14 cellular contexts compared by ENCODE assay signal in the genomic region with DNA sequence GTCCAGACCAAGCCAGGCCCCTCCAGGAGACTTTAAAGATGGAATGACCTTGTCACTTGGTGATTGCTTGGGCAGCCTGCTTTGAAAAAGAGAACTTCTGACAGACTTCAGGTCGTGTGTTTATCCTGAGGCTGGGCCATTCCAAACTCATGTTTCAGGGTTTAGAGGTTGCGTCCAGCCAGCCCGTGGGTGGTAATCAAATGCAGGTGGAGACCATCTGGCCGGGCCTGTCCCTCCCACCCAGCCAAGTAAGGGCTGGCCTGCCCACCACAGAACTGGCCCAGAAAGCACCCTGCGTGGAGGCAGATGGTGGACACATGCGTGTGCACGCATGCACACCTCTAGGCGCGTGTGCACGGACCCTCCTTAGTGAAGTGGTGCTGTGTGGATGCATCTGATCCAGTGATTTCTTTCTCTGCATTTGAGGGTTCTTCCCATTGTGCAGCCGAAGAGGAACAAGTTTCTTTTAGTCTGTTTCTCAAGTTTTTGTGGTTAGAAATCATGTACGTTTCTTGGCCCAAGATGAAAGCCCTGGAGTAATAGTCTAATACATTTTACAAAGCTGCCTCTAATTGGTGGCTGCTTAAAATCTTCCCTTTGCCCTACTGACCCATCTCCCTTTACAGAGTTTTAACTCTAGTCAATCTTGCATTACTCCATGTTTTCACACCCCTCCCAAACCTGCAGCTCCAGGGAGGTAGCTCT. TPM values are rescaled to one million over a fixed set of nuclear protein-coding genes. Genes with fewer than 3 reads are reported as not detected.
DNase-seq lines count a peak whose midpoint lies in the region; ATAC-seq lines count a peak whose summit lies in the region.
"Had no signal": no experiment of that assay in that cellular context is flagged by ENCODE, and none has a peak within 500 bp of the region (broad histone marks: within the 10 kb centered on the region; RNA-seq: fewer than 3 reads in every experiment).

No MANE protein-coding gene starts in this region.

- peak; percentile 39 for ATAC-seq in sciatic nerve
- ATAC-seq: A549, PC-3 had no signal

- no peaks in the 10 kb centered on the region for H3K27me3 Mint-ChIP-seq in dendritic cell treated with granulocyte-macrophage colony-stimulating factor and Interleukin-4, amounts not matched to agents 40 ng/mL and 50 ng/mL, for 4 days

- H3K4me1 Mint-ChIP-seq in dendritic cell treated with granulocyte-macrophage colony-stimulating factor and Interleukin-4, amounts not matched to agents 40 ng/mL and 50 ng/mL, for 4 days (ENCODE audit: low read depth): peaks cover 45% of the 10 kb centered on the region

- H3K4me3 Mint-ChIP-seq in dendritic cell treated with granulocyte-macrophage colony-stimulating factor and Interleukin-4, amounts not matched to agents 40 ng/mL and 50 ng/mL, for 4 days: no peak overlapping the region

- peaks cover 47% of the 10 kb centered on the region for H3K36me3 Mint-ChIP-seq in dendritic cell treated with granulocyte-macrophage colony-stimulating factor and Interleukin-4, amounts not matched to agents 40 ng/mL and 50 ng/mL, for 4 days (ENCODE audit: low read depth)

- H3K9me3 Mint-ChIP-seq in dendritic cell treated with granulocyte-macrophage colony-stimulating factor and Interleukin-4, amounts not matched to agents 40 ng/mL and 50 ng/mL, for 4 days: no peaks in the 10 kb centered on the region

- intact Hi-C loops in dendritic cell treated with granulocyte-macrophage colony-stimulating factor and Interleukin-4, amounts not matched to agents 40 ng/mL and 50 ng/mL, for 4 days (cut with micrococcal nuclease): no loop called here
- intact Hi-C loops in sciatic nerve (cut with DNase I): no loop called here

- H3K27ac Mint-ChIP-seq in dendritic cell treated with granulocyte-macrophage colony-stimulating factor and Interleukin-4, amounts not matched to agents 40 ng/mL and 50 ng/mL, for 4 days: peak overlapping the region; percentile 63

- peak; percentile 42 for DNase-seq in SIG-M5 treated with dmso at 0.1 percent for 504 hours (lab: John Stamatoyannopoulos, UW; ENCODE audit: unreplicated experiment)
- no peak for DNase-seq in SIG-M5 (lab: John Stamatoyannopoulos, UW)
- peak; percentile 71 for DNase-seq in NOMO-1 treated with DMSO at 0.1 percent for 48 hours (lab: John Stamatoyannopoulos, UW; ENCODE audit: unreplicated experiment)
- no peak for DNase-seq in sciatic nerve (ENCODE audit: low spot score)
- no peak for DNase-seq in COLO668 (lab: John Stamatoyannopoulos, UW; ENCODE audit: unreplicated experiment)
- no peak for DNase-seq in DMS114 treated with DMSO at 0.1 percent for 48 hours (lab: John Stamatoyannopoulos, UW; ENCODE audit: unreplicated experiment)
- DNase-seq in cortex of kidney (lab: John Stamatoyannopoulos, UW): no peak
- DNase-seq: DND-41; NCI-H1417 treated with DMSO at 0.1 percent for 48 hours; NCI-H446 treated with DMSO at 0.1 percent for 48 hours; PC-3; stimulated activated CD4-positive, alpha-beta T cell treated with anti-CD3 and anti-CD28 coated beads, Interleukin-15, amount 100 ng/mL, for 24 hours had no signal

RNA-seq across cellular contexts. Expression of a gene that starts 43.0 kb away (rescaled TPM):
- 19.7 TPM for total RNA-seq in sciatic nerve

RNA-seq across cellular contexts. Expression of a gene that starts 44.2 kb away (rescaled TPM):
- 84.3 TPM for total RNA-seq in sciatic nerve

Comparison
In these comparisons a context has a peak if more than half of its experiments do, and no peak if none do; other contexts are left out.
1. DNase-seq: peak in SIG-M5 treated with dmso at 0.1 percent for 504 hours (single experiment) and NOMO-1 treated with DMSO at 0.1 percent for 48 hours (single experiment); none in SIG-M5 (single experiment), sciatic nerve (single experiment), COLO668 (single experiment), DMS114 treated with DMSO at 0.1 percent for 48 hours (single experiment) and cortex of kidney (single experiment).